In genomic region chr9:70113403-70114022, GRCh38 we compare ENCODE assay signal across 9 cellular contexts.
DNase-seq lines count a peak whose midpoint lies in the region; ATAC-seq and TF ChIP-seq lines count a peak whose summit lies in the region.
"Had no signal": no experiment of that assay in that cellular context is flagged by ENCODE, and none has a peak within 500 bp of the region (broad histone marks: within the 10 kb centered on the region; RNA-seq: fewer than 3 reads in every experiment).

No MANE protein-coding gene starts in this region.

- no peak overlapping the region for H3K4me3 Mint-ChIP-seq in activated T-cell treated with anti-CD3 and anti-CD28 coated beads, Interleukin-2, amount 50 U/mL, for 24 hours
- H3K4me3 Mint-ChIP-seq in activated T-cell treated with anti-CD3 and anti-CD28 coated beads, Interleukin-2, amount 50 U/mL, for 4 hours = no peak overlapping the region
- H3K4me3 Mint-ChIP-seq in activated naive CD8-positive, alpha-beta T cell treated with anti-CD3 and anti-CD28 coated beads for 36 hours = no peak overlapping the region
- H3K4me3 Mint-ChIP-seq: dendritic cell treated with granulocyte-macrophage colony-stimulating factor and Interleukin-4, amounts not matched to agents 40 ng/mL and 50 ng/mL, for 4 days had no signal

- no peaks in the 10 kb centered on the region for H3K9me3 Mint-ChIP-seq in activated T-cell treated with anti-CD3 and anti-CD28 coated beads, Interleukin-2, amount 50 U/mL, for 24 hours
- H3K9me3 Mint-ChIP-seq in activated T-cell treated with anti-CD3 and anti-CD28 coated beads, Interleukin-2, amount 50 U/mL, for 4 hours = no peaks in the 10 kb centered on the region
- H3K9me3 Mint-ChIP-seq in activated naive CD8-positive, alpha-beta T cell treated with anti-CD3 and anti-CD28 coated beads for 36 hours = no peaks in the 10 kb centered on the region
- H3K9me3 Mint-ChIP-seq: dendritic cell treated with granulocyte-macrophage colony-stimulating factor and Interleukin-4, amounts not matched to agents 40 ng/mL and 50 ng/mL, for 4 days had no signal

- intact Hi-C loops in heart right ventricle (cut with DNase I) = loop anchor here in 6 of 10 donors (1.0 to 10.0 kb wide), 6 partner anchors 61 to 689 kb away; partner anchors contain the start of gene MAMDC2 (in 1 of the 6)

- H3K36me3 Mint-ChIP-seq in activated T-cell treated with anti-CD3 and anti-CD28 coated beads, Interleukin-2, amount 50 U/mL, for 24 hours (ENCODE audit: low read depth) = no peaks in the 10 kb centered on the region
- no peaks in the 10 kb centered on the region for H3K36me3 Mint-ChIP-seq in activated T-cell treated with anti-CD3 and anti-CD28 coated beads, Interleukin-2, amount 50 U/mL, for 4 hours (ENCODE audit: insufficient read depth)
- no peaks in the 10 kb centered on the region for H3K36me3 Mint-ChIP-seq in activated naive CD8-positive, alpha-beta T cell treated with anti-CD3 and anti-CD28 coated beads for 36 hours

- CTCF ChIA-PET in HEK293 (lab: Yijun Ruan, JAX) = interaction anchor here (0.6 to 10.0 kb wide), 43 partner anchors 7 to 691 kb away, joined by 3 to 484 read pairs (median 4); partner anchors contain the start of gene APBA1

- ATAC-seq in activated T-cell treated with anti-CD3 and anti-CD28 coated beads, Interleukin-2, amount 50 U/mL, for 4 hours = no peak
- ATAC-seq in heart right ventricle = peak in 5 of 8 donors; percentile 31 to 69 (median 58)
- ATAC-seq in HG02642 (IDR thresholded peaks at IDR 0.05; ENCODE audit: poor library complexity, unreplicated experiment) = no peak

- H3K27me3 ChIP-seq in heart right ventricle = no peaks in the 10 kb centered on the region

- 0 out of 2 replicates have a peak, but pooled peaks have one; percentile 28 for TF ChIP-seq CTCF in HEK293 (tag by site-specific recombination; IDR thresholded peaks at IDR 0.05)
- TF ChIP-seq CTCF in heart right ventricle (IDR thresholded peaks at IDR 0.05) = peak; percentile 37 to 79 (median 63)

- POLR2A ChIA-PET in HEK293 (lab: Yijun Ruan, JAX) = interaction anchor here (0.8 kb wide), 1 partner anchor 137 kb away, joined by 15 read pairs; no protein-coding TSS in a partner anchor

- no peaks in the 10 kb centered on the region for H3K9me3 ChIP-seq in HEK293 (ENCODE audit: control insufficient read depth, insufficient read depth, low read depth, low read length)
- H3K9me3 ChIP-seq in heart right ventricle = no peaks in the 10 kb centered on the region

- H3K4me1 ChIP-seq in HEK293 (ENCODE audit: control insufficient read depth, insufficient read depth, low read length) = no peaks in the 10 kb centered on the region
- H3K4me1 ChIP-seq in heart right ventricle = peaks cover 0 to 19% (median 8%) of the 10 kb centered on the region in 9 donors

- H3K27ac Mint-ChIP-seq in activated T-cell treated with anti-CD3 and anti-CD28 coated beads, Interleukin-2, amount 50 U/mL, for 24 hours = no peak overlapping the region
- H3K27ac Mint-ChIP-seq in activated naive CD8-positive, alpha-beta T cell treated with anti-CD3 and anti-CD28 coated beads for 36 hours = no peak overlapping the region
- H3K27ac Mint-ChIP-seq: dendritic cell treated with granulocyte-macrophage colony-stimulating factor and Interleukin-4, amounts not matched to agents 40 ng/mL and 50 ng/mL, for 4 days had no signal

- H3K27me3 Mint-ChIP-seq in activated T-cell treated with anti-CD3 and anti-CD28 coated beads, Interleukin-2, amount 50 U/mL, for 24 hours = peaks cover 35% of the 10 kb centered on the region
- peaks cover 16% of the 10 kb centered on the region for H3K27me3 Mint-ChIP-seq in activated T-cell treated with anti-CD3 and anti-CD28 coated beads, Interleukin-2, amount 50 U/mL, for 4 hours (ENCODE audit: low read depth)
- H3K27me3 Mint-ChIP-seq in activated naive CD8-positive, alpha-beta T cell treated with anti-CD3 and anti-CD28 coated beads for 36 hours = no peaks in the 10 kb centered on the region

- H3K4me1 Mint-ChIP-seq in activated T-cell treated with anti-CD3 and anti-CD28 coated beads, Interleukin-2, amount 50 U/mL, for 24 hours (ENCODE audit: low read depth) = peaks cover 9% of the 10 kb centered on the region
- H3K4me1 Mint-ChIP-seq in activated T-cell treated with anti-CD3 and anti-CD28 coated beads, Interleukin-2, amount 50 U/mL, for 4 hours (ENCODE audit: low read depth) = peaks cover 9% of the 10 kb centered on the region
- H3K4me1 Mint-ChIP-seq in activated naive CD8-positive, alpha-beta T cell treated with anti-CD3 and anti-CD28 coated beads for 36 hours = peaks cover 9% of the 10 kb centered on the region

- 74 to 76% methylated on average over 4 of the region's 4 CpGs for WGBS in heart right ventricle, 2 donors

- H3K36me3 ChIP-seq in HEK293 (ENCODE audit: control insufficient read depth in 2 of 2, insufficient read depth in 1 of 2, low read length in 2 of 2) = no peaks in the 10 kb centered on the region
- H3K36me3 ChIP-seq in heart right ventricle = peaks cover 0 to 29% (median 0%) of the 10 kb centered on the region in 9 donors

- H3K27ac ChIP-seq in HEK293 (ENCODE audit: extremely low read depth, low read depth, low read length) = no peak overlapping the region
- no peak overlapping the region for H3K27ac ChIP-seq in heart right ventricle

- H3K4me3 ChIP-seq in HEK293 (ENCODE audit: low read depth, low read length) = no peak overlapping the region
- no peak overlapping the region for H3K4me3 ChIP-seq in heart right ventricle

- peak; percentile 33 for DNase-seq in activated T-cell treated with anti-CD3 and anti-CD28 coated beads, Interleukin-2, amount 50 U/mL, for 24 hours
- DNase-seq in activated T-cell treated with anti-CD3 and anti-CD28 coated beads, Interleukin-2, amount 50 U/mL, for 4 hours = no peak
- DNase-seq in NCI-H1930 (lab: John Stamatoyannopoulos, UW) (peak; percentile 17 to 18), heart right ventricle (peak; percentile 39 to 43), retina (peak; percentile 52)
- peak; percentile 16 for DNase-seq in activated naive CD8-positive, alpha-beta T cell treated with anti-CD3 and anti-CD28 coated beads for 36 hours

TF ChIP-seq in HEK293, 187 proteins besides CTCF, POLR2A, EP300 and RAD21:
- TF ChIP-seq SCRT2 (tag by site-specific recombination; IDR thresholded peaks at IDR 0.05) (peak; percentile 41; the same call in 1 of the 2 replicates), ZNF654 (tag by site-specific recombination; IDR thresholded peaks at IDR 0.05; ENCODE audit: low read depth) (peak; percentile 62), ZNF2 (tag by site-specific recombination; IDR thresholded peaks at IDR 0.05) (peak; percentile 55; the same call in 1 of the 2 replicates), PRDM6 (tag by site-specific recombination; IDR thresholded peaks at IDR 0.05) (no peak)

Comparison
In these comparisons a context has a peak if more than half of its experiments do, and no peak if none do; other contexts are left out.
1. ATAC-seq: peak in heart right ventricle (5 of 8); none in activated T-cell treated with anti-CD3 and anti-CD28 coated beads, Interleukin-2, amount 50 U/mL, for 4 hours (0 of 2) and HG02642 (single experiment).